In the genomic region with DNA sequence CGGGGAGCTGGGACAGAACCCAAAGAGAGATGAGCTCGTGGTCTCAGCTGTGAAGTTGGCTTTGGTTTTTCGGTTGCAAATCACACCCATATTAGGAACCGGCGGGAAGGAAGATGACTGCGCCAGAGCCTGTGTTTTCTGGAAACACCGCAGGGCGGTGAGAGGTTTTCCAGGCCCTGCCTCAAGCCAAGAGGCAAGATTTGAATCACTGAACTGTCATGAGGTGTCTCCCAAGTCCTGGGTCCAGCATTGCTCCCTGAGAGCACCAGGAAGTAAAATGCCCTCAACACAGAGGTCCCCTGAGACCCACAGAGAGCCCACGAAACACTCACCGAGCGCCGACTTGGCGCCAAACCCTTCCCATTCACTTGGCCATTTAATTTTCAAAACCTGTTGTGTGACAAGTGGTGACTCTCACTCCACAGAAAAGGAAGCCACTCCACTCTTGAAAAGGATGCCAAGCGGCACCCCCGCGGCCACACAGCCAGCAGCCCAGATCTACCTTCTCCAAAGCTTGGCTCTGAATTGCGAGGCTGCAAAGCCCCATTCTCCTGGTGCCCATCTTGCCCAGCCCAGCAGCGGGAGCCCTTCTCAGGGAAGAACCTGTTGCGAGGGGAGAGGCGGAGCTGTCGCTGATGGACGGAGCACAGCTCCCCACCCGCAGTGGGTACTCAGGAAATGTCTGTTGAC, we compare ENCODE assay signal across 10 cellular contexts.
DNase-seq lines count a peak whose midpoint lies in the region; FAIRE-seq and TF ChIP-seq lines count a peak whose summit lies in the region.
"Had no signal": no experiment of that assay in that cellular context is flagged by ENCODE, and none has a peak within 500 bp of the region (broad histone marks: within the 10 kb centered on the region; RNA-seq: fewer than 3 reads in every experiment).

No MANE protein-coding gene starts in this region.

- peak overlapping the region; percentile 87 to 99 (median 92) for H3K27ac Mint-ChIP-seq in CD8-positive, alpha-beta memory T cell

- peaks cover 19 to 88% (median 73%) of the 10 kb centered on the region in 3 donors for H3K4me1 Mint-ChIP-seq in CD8-positive, alpha-beta memory T cell

- no peak overlapping the region for H3K4ac ChIP-seq in H1 (replicated peaks; ENCODE audit: insufficient read length, low read depth, low read length)

- no peaks in the 10 kb centered on the region for H3K27me3 ChIP-seq in CD8-positive, alpha-beta memory T cell (ENCODE audit: insufficient read depth, low read length, poor library complexity, severe bottlenecking)
- H3K27me3 ChIP-seq in H1 (replicated peaks in 1 of 4; ENCODE audit: control insufficient read depth in 3 of 4, extremely low read depth in 1 of 4, insufficient read depth in 3 of 4, low read length in 3 of 4) (no peaks in the 10 kb centered on the region), PC-9 (ENCODE audit: insufficient read depth, low read depth) (no peaks in the 10 kb centered on the region)

- TF ChIP-seq EP300 in H1 (IDR thresholded peaks at IDR 0.05; ENCODE audit: borderline replicate concordance in 1 of 2, low read depth in 2 of 2, low read length in 2 of 2): no peak

- TF ChIP-seq POLR2A in GM12891 (IDR thresholded peaks at IDR 0.05; ENCODE audit: low read depth, low read length): no peak
- TF ChIP-seq POLR2A in H1 (IDR thresholded peaks at IDR 0.05; ENCODE audit: control extremely low read depth in 1 of 2, low read depth in 2 of 2, low read length in 2 of 2): no peak

- no peak overlapping the region for H4K91ac ChIP-seq in H1 (replicated peaks; ENCODE audit: insufficient read length, low read length)

- H3K56ac ChIP-seq in H1 (replicated peaks; ENCODE audit: insufficient read length, low read depth, low read length): no peak overlapping the region

- no peak overlapping the region for H2BK120ac ChIP-seq in H1 (replicated peaks; ENCODE audit: low read depth, low read length)

- no peak overlapping the region for H2BK15ac ChIP-seq in H1 (ENCODE audit: low read length)

- no peak overlapping the region for H3K9ac ChIP-seq in H1 (replicated peaks in 1 of 4; ENCODE audit: extremely low read depth in 1 of 4, low read depth in 3 of 4, low read length in 3 of 4)

- no peaks in the 10 kb centered on the region for H3K9me3 ChIP-seq in CD8-positive, alpha-beta memory T cell (ENCODE audit: low read length)
- no peaks in the 10 kb centered on the region for H3K9me3 ChIP-seq in OCI-LY7 (ENCODE audit: low read length)
- H3K9me3 ChIP-seq in H1 (ENCODE audit: insufficient read depth in 2 of 2, low read depth in 1 of 2, low read length in 1 of 2): no peaks in the 10 kb centered on the region; a peak in 1 of 4 replicates
- no peaks in the 10 kb centered on the region for H3K9me3 ChIP-seq in PC-9 (ENCODE audit: insufficient read depth, low read depth)

- H3K79me2 ChIP-seq in OCI-LY7 (ENCODE audit: insufficient read depth, low read depth, low read length) (no peaks in the 10 kb centered on the region), H1 (ENCODE audit: control insufficient read depth in 1 of 2, insufficient read depth in 2 of 2, low read length in 2 of 2) (no peaks in the 10 kb centered on the region), PC-9 (ENCODE audit: low read depth) (no peaks in the 10 kb centered on the region)

- H3K23me2 ChIP-seq in H1 (ENCODE audit: low read depth, low read length): peaks cover 1% of the 10 kb centered on the region; the same call in 1 of the 2 replicates

- no peak for TF ChIP-seq RAD21 in H1 (IDR thresholded peaks at IDR 0.05 in 1 of 2, conservative IDR thresholded peaks at IDR 0.05 in 1 of 2; ENCODE audit: low read depth in 2 of 2, low read length in 2 of 2)

- FAIRE-seq in GM12891 (lab: Jason Lieb, UNC): peak; percentile 93
- FAIRE-seq in H1 (lab: Jason Lieb, UNC): no peak

- no peak for TF ChIP-seq CTCF in OCI-LY7 (conservative IDR thresholded peaks at IDR 0.05; ENCODE audit: low read length)
- TF ChIP-seq CTCF in H1 (IDR thresholded peaks at IDR 0.05; ENCODE audit: control extremely low read depth in 1 of 3, insufficient read depth in 1 of 3, low read depth in 1 of 3, low read length in 3 of 3): no peak
- no peak for TF ChIP-seq CTCF in GM20000 (IDR thresholded peaks at IDR 0.05; ENCODE audit: extremely low read depth, missing control alignments)
- TF ChIP-seq CTCF in PC-9 (conservative IDR thresholded peaks at IDR 0.05): no peak

- peak in 2 of 5 donors; percentile 26 to 31 for DNase-seq in CD8-positive, alpha-beta memory T cell
- no peak for DNase-seq in GM12891 (ENCODE audit: insufficient read length, low spot score)
- no peak for DNase-seq in OCI-LY7 (ENCODE audit: low spot score)
- DNase-seq in H1 (ENCODE audit: low read depth in 1 of 2, low spot score in 2 of 2): no peak
- no peak for DNase-seq in amygdala (lab: John Stamatoyannopoulos, UW)
- no peak for DNase-seq in Kasumi-1 (lab: John Stamatoyannopoulos, UW)
- DNase-seq in GM20000 (ENCODE audit: low spot score): no peak
- no peak for DNase-seq in PC-9
- DNase-seq: midbrain, NCI-H69 had no signal

- H3K14ac ChIP-seq in H1 (ENCODE audit: insufficient read length): no peak overlapping the region

- H4K8ac ChIP-seq in H1 (ENCODE audit: extremely low read depth, insufficient read depth, low read length): no peak overlapping the region

- peak overlapping the region; percentile 17 for H3K4me3 ChIP-seq in CD8-positive, alpha-beta memory T cell (ENCODE audit: low read length)
- no peak overlapping the region for H3K4me3 ChIP-seq in OCI-LY7 (ENCODE audit: low read depth, low read length, poor library complexity, severe bottlenecking)
- H3K4me3 ChIP-seq in H1 (ENCODE audit: extremely low read depth in 1 of 4, insufficient read depth in 2 of 4, low read depth in 3 of 4, low read length in 4 of 4): no peak overlapping the region
- H3K4me3 ChIP-seq in PC-9: no peak overlapping the region

- H3K9me2 ChIP-seq in OCI-LY7 (ENCODE audit: insufficient read depth, low read length): no peaks in the 10 kb centered on the region
- no peaks in the 10 kb centered on the region for H3K9me2 ChIP-seq in PC-9 (ENCODE audit: insufficient read depth)

- no peaks in the 10 kb centered on the region for H3K79me1 ChIP-seq in H1 (ENCODE audit: low read depth, low read length)

- peaks cover 92% of the 10 kb centered on the region for H3K4me1 ChIP-seq in CD8-positive, alpha-beta memory T cell (ENCODE audit: insufficient read depth, low read length)
- H3K4me1 ChIP-seq in OCI-LY7 (ENCODE audit: insufficient read depth, low read length, poor library complexity, severe bottlenecking) (peaks cover 68% of the 10 kb centered on the region), H1 (replicated peaks in 1 of 4; ENCODE audit: control insufficient read depth in 3 of 4, insufficient read depth in 4 of 4, low read length in 3 of 4) (peaks cover 0 to 12% (median 5%) of the 10 kb centered on the region in 4 experiments; a peak in 5 of 7 replicates), PC-9 (replicated peaks; ENCODE audit: insufficient read depth) (no peaks in the 10 kb centered on the region)

- no peaks in the 10 kb centered on the region for H4K20me1 ChIP-seq in OCI-LY7 (ENCODE audit: insufficient read depth, low read length)
- H4K20me1 ChIP-seq in H1 (replicated peaks in 1 of 2; ENCODE audit: control insufficient read depth in 1 of 2, insufficient read depth in 2 of 2, low read length in 2 of 2): no peaks in the 10 kb centered on the region
- H4K20me1 ChIP-seq in PC-9 (ENCODE audit: insufficient read depth): no peaks in the 10 kb centered on the region

- H3K23ac ChIP-seq in H1 (ENCODE audit: insufficient read length): no peak overlapping the region

- WGBS in H1 (ENCODE audit: extremely low coverage in 1 of 2, insufficient coverage in 1 of 2, insufficient read length in 1 of 2, insufficient replicate concordance in 2 of 2, low coverage in 1 of 2, low lambda C conversion rate in 2 of 2, missing lambda C conversion rate in 1 of 2), 2 experiments: 86% methylated on average over 23 of the region's 23 CpGs; no CpG with 5 or more reads in 1 of the 2 experiments

- CTCF ChIA-PET in CD8-positive, alpha-beta memory T cell (lab: Charles Lee): interaction anchor here (1.0 to 2.3 kb wide), 7 partner anchors 8 to 181 kb away, joined by 3 to 15 read pairs (median 4); no protein-coding TSS in a partner anchor
- CTCF ChIA-PET in OCI-LY7 (lab: Charles Lee; ENCODE audit: unreplicated experiment): no interaction called here
- CTCF ChIA-PET in H1 (lab: Charles Lee; ENCODE audit: partially characterized antibody): interaction anchor here (0.9 to 2.8 kb wide), 7 partner anchors 8 to 116 kb away, joined by 3 to 24 read pairs (median 3); no protein-coding TSS in a partner anchor
- CTCF ChIA-PET in PC-9 (lab: Charles Lee): no interaction called here

- no peak overlapping the region for H2BK5ac ChIP-seq in H1 (ENCODE audit: low read depth, low read length)

- BruUV-seq in OCI-LY7 (replicated peaks; lab: Mats Ljungman, UMichigan) (no TSS peak), PC-9 (replicated peaks; lab: Mats Ljungman, UMichigan) (no TSS peak)

- H2AK5ac ChIP-seq in H1 (ENCODE audit: low read depth, low read length): no peak overlapping the region

- H2BK20ac ChIP-seq in H1 (ENCODE audit: low read length): no peak overlapping the region

- no peaks in the 10 kb centered on the region for H3K36me3 Mint-ChIP-seq in CD8-positive, alpha-beta memory T cell

- peak overlapping the region; percentile 75; the same call in 1 of the 2 replicates for H2AFZ ChIP-seq in OCI-LY7 (ENCODE audit: low read length)
- no peak overlapping the region for H2AFZ ChIP-seq in H1 (ENCODE audit: low read length)
- H2AFZ ChIP-seq in PC-9: no peak overlapping the region

- intact Hi-C loops in OCI-LY7 (cut with micrococcal nuclease; ENCODE audit: unreplicated experiment): no loop called here
- intact Hi-C loops in PC-9 (cut with micrococcal nuclease; ENCODE audit: unreplicated experiment): no loop called here

- H3K36me3 ChIP-seq in CD8-positive, alpha-beta memory T cell (ENCODE audit: insufficient read depth, low read length): no peaks in the 10 kb centered on the region
- H3K36me3 ChIP-seq in OCI-LY7 (ENCODE audit: insufficient read depth, low read length) (no peaks in the 10 kb centered on the region), H1 (ENCODE audit: control insufficient read depth in 2 of 4, insufficient read depth in 4 of 4, low read length in 3 of 4) (no peaks in the 10 kb centered on the region), PC-9 (ENCODE audit: low read depth) (no peaks in the 10 kb centered on the region)

- no peak overlapping the region for H3K18ac ChIP-seq in H1 (ENCODE audit: extremely low read depth, low read length)

- H3K4me2 ChIP-seq in OCI-LY7 (ENCODE audit: low read length) (peak overlapping the region; percentile 38; the same call in 1 of the 2 replicates), H1 (ENCODE audit: insufficient read depth in 1 of 2, low read depth in 2 of 2, low read length in 2 of 2) (no peak overlapping the region), PC-9 (no peak overlapping the region)

- H3K27ac ChIP-seq in CD8-positive, alpha-beta memory T cell (ENCODE audit: low read depth, low read length): no peak overlapping the region
- H3K27ac ChIP-seq in OCI-LY7 (ENCODE audit: low read depth, low read length, poor library complexity, severe bottlenecking): no peak overlapping the region
- no peak overlapping the region for H3K27ac ChIP-seq in H1 (ENCODE audit: low read depth, low read length)
- H3K27ac ChIP-seq in PC-9: no peak overlapping the region

- no peak overlapping the region for H2BK12ac ChIP-seq in H1 (ENCODE audit: low read depth, low read length)

- H3K4me3 Mint-ChIP-seq in CD8-positive, alpha-beta memory T cell: peak overlapping the region; percentile 82 to 91 (median 87)

- POLR2A ChIA-PET in CD8-positive, alpha-beta memory T cell (lab: Charles Lee): interaction anchor here (0.6 to 1.3 kb wide), 3 partner anchors 65 to 118 kb away, joined by 3 to 4 read pairs (median 3); no protein-coding TSS in a partner anchor
- POLR2A ChIA-PET in OCI-LY7 (lab: Charles Lee) (no interaction called here), H1 (lab: Charles Lee; ENCODE audit: partially characterized antibody) (no interaction called here), PC-9 (lab: Charles Lee; ENCODE audit: unreplicated experiment) (no interaction called here)

- no peaks in the 10 kb centered on the region for H3F3A ChIP-seq in PC-9 (ENCODE audit: insufficient read depth, low read depth)

- H3K27me3 Mint-ChIP-seq in CD8-positive, alpha-beta memory T cell: no peaks in the 10 kb centered on the region

- no peak overlapping the region for H4K5ac ChIP-seq in H1 (ENCODE audit: insufficient read length, low read depth, low read length)

- H3K9me3 Mint-ChIP-seq in CD8-positive, alpha-beta memory T cell: no peaks in the 10 kb centered on the region

Comparison
In these comparisons a context has a peak if more than half of its experiments do, and no peak if none do; other contexts are left out.
1. CTCF ChIA-PET loops: an anchor here in CD8-positive, alpha-beta memory T cell (1.0 to 2.3 kb wide) and H1 (0.9 to 2.8 kb wide); none called in OCI-LY7 and PC-9.